In the genomic region with DNA sequence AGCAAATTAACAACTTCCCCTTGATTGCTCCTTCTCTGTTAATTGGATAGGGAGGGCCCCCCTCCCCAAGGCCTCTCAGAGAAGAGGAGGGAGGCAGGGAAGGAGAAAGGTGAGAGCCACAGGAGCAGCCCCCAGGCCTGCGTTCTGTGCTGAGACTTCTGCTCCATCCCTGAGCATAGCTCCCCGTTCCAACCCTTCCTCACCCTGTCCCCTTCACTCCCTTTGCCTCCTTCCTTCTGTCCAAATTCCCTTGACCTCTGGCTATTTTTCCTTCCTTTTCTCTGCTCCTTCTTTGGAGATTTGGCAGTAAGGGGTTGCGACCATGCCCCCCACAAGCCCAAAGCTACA, we compare ENCODE assay signal across 8 cellular contexts. TPM values are rescaled to one million over a fixed set of nuclear protein-coding genes. Genes with fewer than 3 reads are reported as not detected.
DNase-seq lines count a peak whose midpoint lies in the region; ATAC-seq and TF ChIP-seq lines count a peak whose summit lies in the region.

No MANE protein-coding gene starts in this region.

- DNase-seq in CD14-positive monocyte (ENCODE audit: low spot score) (no peak), Karpas-422 (peak; percentile 80), cerebellar cortex (ENCODE audit: low spot score) (peak; percentile 26), neural crest cell (ENCODE audit: low read depth, low spot score) (no peak), lower leg skin (ENCODE audit: low spot score in 2 of 2) (no peak)

- H3K36me3 ChIP-seq in Karpas-422 (ENCODE audit: insufficient read depth, low read length), result no peaks in the 10 kb centered on the region

- peak overlapping the region; percentile 96 for H3K4me2 ChIP-seq in Karpas-422 (ENCODE audit: low read depth, low read length, poor library complexity, severe bottlenecking)

- intact Hi-C loops in CD14-positive monocyte (cut with micrococcal nuclease), result loop anchor here (2.0 to 5.0 kb wide), 2 partner anchors 89 to 90 kb away; no protein-coding TSS in a partner anchor
- intact Hi-C loops in lower leg skin (cut with DNase I; ENCODE audit: low total_unique reads), result loop anchor here (10.0 kb wide), 1 partner anchor 282 kb away; no protein-coding TSS in a partner anchor

- peak overlapping the region; percentile 67 for H2AFZ ChIP-seq in Karpas-422 (ENCODE audit: low read length)

- H3K27ac Mint-ChIP-seq in CD14-positive monocyte, result no peak overlapping the region
- H3K27ac Mint-ChIP-seq in neural crest cell (ENCODE audit: unreplicated experiment), result no peak overlapping the region

- H3K4me3 ChIP-seq in Karpas-422 (ENCODE audit: low read length), result peak overlapping the region; percentile 81
- no peak overlapping the region for H3K4me3 ChIP-seq in lower leg skin (ENCODE audit: low read depth, poor library complexity, severe bottlenecking)

- no peaks in the 10 kb centered on the region for H4K20me1 ChIP-seq in Karpas-422 (ENCODE audit: insufficient read depth, low read depth, low read length)

- no peaks in the 10 kb centered on the region for H3K27me3 ChIP-seq in Karpas-422 (ENCODE audit: low read length)

- peaks cover 40% of the 10 kb centered on the region for H3K4me1 ChIP-seq in Karpas-422 (ENCODE audit: low read length)

- ATAC-seq in GM19328 (IDR thresholded peaks at IDR 0.05; ENCODE audit: unreplicated experiment), result no peak
- ATAC-seq in HG02981 (IDR thresholded peaks at IDR 0.05; ENCODE audit: unreplicated experiment), result no peak
- ATAC-seq in GM21786 (IDR thresholded peaks at IDR 0.05; ENCODE audit: unreplicated experiment), result no peak

- 17 to 26% methylated on average over 3 of the region's 3 CpGs for WGBS in lower leg skin, 2 donors

- H3K27ac ChIP-seq in Karpas-422 (ENCODE audit: low read length), result peak overlapping the region; percentile 57

- H3K4me1 Mint-ChIP-seq in CD14-positive monocyte, result peaks cover 50% of the 10 kb centered on the region
- peaks cover 19% of the 10 kb centered on the region for H3K4me1 Mint-ChIP-seq in neural crest cell

- TF ChIP-seq POLR2A in lower leg skin (IDR thresholded peaks at IDR 0.05), result no peak

- H3K9me2 ChIP-seq in Karpas-422 (replicated peaks; ENCODE audit: insufficient read depth, low read length), result no peaks in the 10 kb centered on the region

- TF ChIP-seq CTCF in CD14-positive monocyte (IDR thresholded peaks at IDR 0.05) (no peak), neural crest cell (conservative IDR thresholded peaks at IDR 0.05) (no peak), lower leg skin (IDR thresholded peaks at IDR 0.05) (no peak)

- H3K9me3 ChIP-seq in Karpas-422 (ENCODE audit: low read length), result no peaks in the 10 kb centered on the region

- H3K9me3 Mint-ChIP-seq in CD14-positive monocyte (peaks cover 0 to 17% (median 5%) of the 10 kb centered on the region in 7 donors), neural crest cell (no peaks in the 10 kb centered on the region)

- H3K9ac ChIP-seq in Karpas-422 (ENCODE audit: low read length), result peak overlapping the region; percentile 79

- H3K79me2 ChIP-seq in Karpas-422 (ENCODE audit: low read length), result no peaks in the 10 kb centered on the region

- H3K4me3 Mint-ChIP-seq in CD14-positive monocyte, result peak overlapping the region; percentile 86 to 96
- peak overlapping the region; percentile 91 for H3K4me3 Mint-ChIP-seq in neural crest cell

- H3K27me3 Mint-ChIP-seq in CD14-positive monocyte (ENCODE audit: low read depth in 3 of 3) (peaks cover 43 to 58% (median 45%) of the 10 kb centered on the region in 3 donors), neural crest cell (ENCODE audit: low read depth) (peaks cover 41% of the 10 kb centered on the region)

- peaks cover 5 to 6% of the 10 kb centered on the region in 2 donors for H3K36me3 Mint-ChIP-seq in CD14-positive monocyte
- H3K36me3 Mint-ChIP-seq in neural crest cell (ENCODE audit: low read depth), result no peaks in the 10 kb centered on the region

RNA-seq across cellular contexts. Expression of gene ASIC1, which starts 0.8 kb away (rescaled TPM):
- polyA plus RNA-seq in CD14-positive monocyte, result not detected
- 17.9 and 26.7 TPM in 2 replicates for total RNA-seq in Karpas-422 (2014; rRNA removed; shearing (Covaris generic); ENCODE audit: low replicate concordance)
- 22.7 and 25.0 TPM in 2 replicates for total RNA-seq in neural crest cell
- total RNA-seq in lower leg skin, result 1 to 10 TPM in 1 of 4 donors, under 1 TPM in 3; 0.25 to 1.4 (median 0.42) TPM

RNA-seq across cellular contexts. Expression of gene SMARCD1, which starts 28.5 kb away (rescaled TPM):
- polyA plus RNA-seq in CD14-positive monocyte, result 1 to 10 TPM; 3.7 to 7.8 TPM
- 124 and 168 TPM in 2 replicates for total RNA-seq in Karpas-422 (2014; rRNA removed; shearing (Covaris generic); ENCODE audit: low replicate concordance)
- total RNA-seq in neural crest cell (187 TPM in 2 replicates), lower leg skin (10 to 100 TPM; 32.0 to 77.2 (median 45.1) TPM)

RNA-seq across cellular contexts. Expression of gene RACGAP1, which starts 31.3 kb away (rescaled TPM):
- polyA plus RNA-seq in CD14-positive monocyte, result 1 to 10 TPM; 3.1 to 3.6 TPM
- 44.0 and 78.6 TPM in 2 replicates for total RNA-seq in Karpas-422 (2014; rRNA removed; shearing (Covaris generic); ENCODE audit: low replicate concordance)
- total RNA-seq in neural crest cell (91.7 and 104 TPM in 2 replicates), lower leg skin (10 to 100 TPM; 11.6 to 16.8 (median 15.9) TPM)

RNA-seq across cellular contexts. Expression of gene GPD1, which starts 47.2 kb away (rescaled TPM):
- not detected for polyA plus RNA-seq in CD14-positive monocyte
- total RNA-seq in Karpas-422 (2014; rRNA removed; shearing (Covaris generic); ENCODE audit: low replicate concordance), result 1.0 and 1.1 TPM in 2 replicates
- total RNA-seq in neural crest cell (0.16 and 0.49 TPM in 2 replicates), lower leg skin (10 to 100 TPM; 29.9 to 38.8 (median 36.7) TPM)

RNA-seq across cellular contexts. Expression of gene COX14, which starts 55.4 kb away (rescaled TPM):
- 100 to 1,000 TPM; 231 to 257 TPM for polyA plus RNA-seq in CD14-positive monocyte
- total RNA-seq in Karpas-422 (2014; rRNA removed; shearing (Covaris generic); ENCODE audit: low replicate concordance), result 59.9 and 99.8 TPM in 2 replicates
- total RNA-seq in neural crest cell (22.4 and 23.3 TPM in 2 replicates), lower leg skin (10 to 100 TPM; 29.0 to 52.1 (median 36.8) TPM)

Comparison
In these comparisons a context has a peak if more than half of its experiments do, and no peak if none do; other contexts are left out.
1. DNase-seq: peak in Karpas-422 (single experiment) and cerebellar cortex (single experiment); none in CD14-positive monocyte (single experiment), neural crest cell (single experiment) and lower leg skin (0 of 2).